ENCODE assay signal across 8 cellular contexts in genomic region chr1:93349231-93350135, GRCh38. TPM values are rescaled to one million over a fixed set of nuclear protein-coding genes. Genes with fewer than 3 reads are reported as not detected.
DNase-seq lines count a peak whose midpoint lies in the region; ATAC-seq, FAIRE-seq and TF ChIP-seq lines count a peak whose summit lies in the region.

No MANE protein-coding gene starts in this region.

- POLR2A ChIA-PET in activated CD4-positive, alpha-beta memory T cell treated with anti-CD3 and anti-CD28 coated beads, Interleukin-2, amount 10 ng/mL, durations not matched to agents 7 days and 5 days (lab: Charles Lee) = interaction anchor here (1.0 to 1.6 kb wide), 3 partner anchors 9 to 307 kb away, joined by 3 to 4 read pairs (median 3); partner anchors contain the start of gene MTF2

- H3K4me3 ChIP-seq in left ventricle myocardium inferior = peak overlapping the region; percentile 93
- H3K4me3 ChIP-seq in upper lobe of left lung = peak overlapping the region; percentile 20 to 98 (median 83)

- WGBS in upper lobe of left lung, 2 donors = 55 to 59% methylated on average over 7 of the region's 7 CpGs

- no peak for FAIRE-seq in HTR-8/SVneo (lab: Jason Lieb, UNC)

- DNase-seq in left ventricle myocardium inferior (no peak), Right ventricle myocardium superior (no peak), glutamatergic neuron (no peak), upper lobe of left lung (no peak), HTR-8/SVneo (ENCODE audit: insufficient read length, low spot score) (no peak), ureter (ENCODE audit: low spot score) (no peak)
- DNase-seq in activated CD4-positive, alpha-beta memory T cell treated with anti-CD3 and anti-CD28 coated beads, Interleukin-2, amount 10 ng/mL, durations not matched to agents 7 days and 5 days = no peak

- no peaks in the 10 kb centered on the region for H3K9me3 Mint-ChIP-seq in activated CD4-positive, alpha-beta memory T cell treated with anti-CD3 and anti-CD28 coated beads, Interleukin-2, amount 10 ng/mL, durations not matched to agents 7 days and 5 days
- peaks cover 8% of the 10 kb centered on the region for H3K9me3 Mint-ChIP-seq in glutamatergic neuron (ENCODE audit: unreplicated experiment)

- peaks cover 53% of the 10 kb centered on the region for H3K36me3 Mint-ChIP-seq in activated CD4-positive, alpha-beta memory T cell treated with anti-CD3 and anti-CD28 coated beads, Interleukin-2, amount 10 ng/mL, durations not matched to agents 7 days and 5 days (ENCODE audit: low read depth)
- no peaks in the 10 kb centered on the region for H3K36me3 Mint-ChIP-seq in glutamatergic neuron (ENCODE audit: unreplicated experiment)

- H3K27ac ChIP-seq in left ventricle myocardium inferior (replicated peaks) (no peak overlapping the region), upper lobe of left lung (peak overlapping the region in 2 of 4 donors; percentile 10 to 97)

- peaks cover 90% of the 10 kb centered on the region for H3K4me1 ChIP-seq in left ventricle myocardium inferior
- peaks cover 29 to 61% (median 42%) of the 10 kb centered on the region in 4 donors for H3K4me1 ChIP-seq in upper lobe of left lung

- peak overlapping the region; percentile 99 for H3K4me3 Mint-ChIP-seq in activated CD4-positive, alpha-beta memory T cell treated with anti-CD3 and anti-CD28 coated beads, Interleukin-2, amount 10 ng/mL, durations not matched to agents 7 days and 5 days
- peak overlapping the region; percentile 98 for H3K4me3 Mint-ChIP-seq in glutamatergic neuron (ENCODE audit: unreplicated experiment)

- intact Hi-C loops in left ventricle myocardium inferior (cut with micrococcal nuclease) = no loop called here
- intact Hi-C loops in Right ventricle myocardium superior (cut with DNase I) = no loop called here

- H3K27me3 ChIP-seq in left ventricle myocardium inferior (ENCODE audit: low read depth) (no peaks in the 10 kb centered on the region), upper lobe of left lung (no peaks in the 10 kb centered on the region)

- peaks cover 44% of the 10 kb centered on the region for H3K4me1 Mint-ChIP-seq in activated CD4-positive, alpha-beta memory T cell treated with anti-CD3 and anti-CD28 coated beads, Interleukin-2, amount 10 ng/mL, durations not matched to agents 7 days and 5 days
- H3K4me1 Mint-ChIP-seq in glutamatergic neuron (ENCODE audit: low read depth, unreplicated experiment) = peaks cover 17% of the 10 kb centered on the region

- H3K27me3 Mint-ChIP-seq in activated CD4-positive, alpha-beta memory T cell treated with anti-CD3 and anti-CD28 coated beads, Interleukin-2, amount 10 ng/mL, durations not matched to agents 7 days and 5 days = no peaks in the 10 kb centered on the region
- H3K27me3 Mint-ChIP-seq in glutamatergic neuron (ENCODE audit: unreplicated experiment) = peaks cover 12% of the 10 kb centered on the region

- ATAC-seq in Right ventricle myocardium superior (ENCODE audit: poor library complexity) (no peak), upper lobe of left lung (ENCODE audit: low FRiP score in 2 of 2) (no peak), HG02759 (IDR thresholded peaks at IDR 0.05; ENCODE audit: unreplicated experiment) (no peak)

- TF ChIP-seq CTCF in left ventricle myocardium inferior (IDR thresholded peaks at IDR 0.05; ENCODE audit: borderline replicate concordance) = no peak
- TF ChIP-seq CTCF in glutamatergic neuron (IDR thresholded peaks at IDR 0.05; ENCODE audit: partially characterized antibody, unreplicated experiment) = no peak
- TF ChIP-seq CTCF in upper lobe of left lung (IDR thresholded peaks at IDR 0.05) = no peak

- H3K9me3 ChIP-seq in left ventricle myocardium inferior (replicated peaks) (no peaks in the 10 kb centered on the region), upper lobe of left lung (no peaks in the 10 kb centered on the region)

- H3K27ac Mint-ChIP-seq in activated CD4-positive, alpha-beta memory T cell treated with anti-CD3 and anti-CD28 coated beads, Interleukin-2, amount 10 ng/mL, durations not matched to agents 7 days and 5 days = no peak overlapping the region
- no peak overlapping the region for H3K27ac Mint-ChIP-seq in glutamatergic neuron (ENCODE audit: unreplicated experiment)

- no peak for TF ChIP-seq POLR2A in upper lobe of left lung (IDR thresholded peaks at IDR 0.05)

- H3K36me3 ChIP-seq in left ventricle myocardium inferior (peaks cover 8% of the 10 kb centered on the region), upper lobe of left lung (peaks cover 0 to 13% (median 1%) of the 10 kb centered on the region in 4 donors)

- CTCF ChIA-PET in activated CD4-positive, alpha-beta memory T cell treated with anti-CD3 and anti-CD28 coated beads, Interleukin-2, amount 10 ng/mL, durations not matched to agents 7 days and 5 days (lab: Charles Lee) = interaction anchor here (1.0 kb wide), 1 partner anchor 45 kb away, joined by 3 read pairs; no protein-coding TSS in a partner anchor

- TF ChIP-seq EP300 in upper lobe of left lung (IDR thresholded peaks at IDR 0.05) = no peak

RNA-seq across cellular contexts. Expression of gene DR1, which starts 3.8 kb away (rescaled TPM):
- total RNA-seq in left ventricle myocardium inferior (37.7 TPM), Right ventricle myocardium superior (33.2 TPM), glutamatergic neuron (ENCODE audit: unreplicated experiment) (49.0 TPM), upper lobe of left lung (10 to 100 TPM; 12.6 to 50.0 (median 41.3) TPM), ureter (50.1 TPM)
- 100 to 1,000 TPM; 100 to 104 TPM for total RNA-seq in activated CD4-positive, alpha-beta memory T cell treated with anti-CD3 and anti-CD28 coated beads, Interleukin-2, amount 10 ng/mL, durations not matched to agents 7 days and 5 days
